Comparison of ENCODE assay signal across 1 cellular context in the genomic region with DNA sequence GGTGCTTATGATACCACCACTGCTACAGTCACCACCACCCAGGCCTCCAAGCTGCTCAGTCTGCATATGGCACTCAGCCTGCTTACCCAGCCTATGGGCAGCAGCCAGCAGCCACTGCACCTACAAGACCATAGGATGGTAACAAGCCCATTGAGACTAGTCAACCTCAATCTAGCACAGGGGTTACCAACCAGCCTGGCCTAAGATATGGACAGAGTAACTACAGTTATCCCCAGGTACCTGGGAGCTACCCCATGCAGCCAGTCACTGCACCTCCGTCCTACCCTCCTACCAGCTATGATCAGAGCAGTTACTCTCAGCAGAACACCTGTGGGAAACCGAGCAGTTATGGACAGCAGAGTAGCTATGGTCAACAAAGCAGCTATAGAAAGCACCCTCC.
TF ChIP-seq lines count a peak whose summit lies in the region.

No MANE protein-coding gene starts in this region.

TF ChIP-seq in IMR-90, 13 proteins besides CTCF, POLR2A, EP300 and RAD21 (continued from another document):
- TF ChIP-seq RCOR1 (IDR thresholded peaks at IDR 0.05; ENCODE audit: insufficient replicate concordance, low read length), result no peak
